ENCODE assay signal across 15 cellular contexts in the genomic region with DNA sequence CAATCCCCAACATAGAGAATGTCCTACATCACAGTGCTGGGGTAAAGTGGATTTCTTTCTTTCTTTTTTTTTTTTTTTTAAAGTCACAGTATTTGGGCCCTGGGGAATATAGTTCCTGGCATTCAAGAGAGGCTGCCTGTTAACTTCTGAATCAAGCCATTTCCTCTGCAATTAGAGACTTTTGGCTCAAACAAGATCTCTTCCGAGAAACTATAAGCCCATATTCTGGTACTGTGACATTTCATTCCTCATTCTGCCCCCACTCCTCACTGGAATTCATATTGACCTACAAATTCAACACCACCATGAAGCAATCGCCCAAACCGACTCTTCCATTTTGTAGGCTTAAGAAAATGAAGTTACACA.
"Had no signal": no experiment of that assay in that cellular context is flagged by ENCODE, and none has a peak within 500 bp of the region (broad histone marks: within the 10 kb centered on the region; RNA-seq: fewer than 3 reads in every experiment).

No MANE protein-coding gene starts in this region.

- H3K4me3 Mint-ChIP-seq: activated CD8-positive, alpha-beta T cell treated with anti-CD3 and anti-CD28 coated beads for 36 hours; activated naive CD8-positive, alpha-beta T cell treated with anti-CD3 and anti-CD28 coated beads for 36 hours; activated T-cell treated with anti-CD3 and anti-CD28 coated beads, Interleukin-2, amount 50 U/mL, for 72 hours; memory B cell had no signal

- H3K36me3 ChIP-seq: cardiac muscle cell, ovary, stomach, tibial nerve, vagina had no signal

- H3K27me3 Mint-ChIP-seq: activated naive CD8-positive, alpha-beta T cell treated with anti-CD3 and anti-CD28 coated beads for 36 hours had no signal

- H3K27ac ChIP-seq: cardiac muscle cell, ovary, stomach, vagina, VCaP had no signal

- H3K36me3 Mint-ChIP-seq: activated naive CD8-positive, alpha-beta T cell treated with anti-CD3 and anti-CD28 coated beads for 36 hours; memory B cell had no signal

- H3K9me3 Mint-ChIP-seq: activated CD8-positive, alpha-beta T cell treated with anti-CD3 and anti-CD28 coated beads for 36 hours; activated naive CD8-positive, alpha-beta T cell treated with anti-CD3 and anti-CD28 coated beads for 36 hours; activated T-cell treated with anti-CD3 and anti-CD28 coated beads, Interleukin-2, amount 50 U/mL, for 72 hours had no signal

- H3K27me3 ChIP-seq: cardiac muscle cell, ovary, stomach, tibial nerve, vagina had no signal

- ATAC-seq: activated CD8-positive, alpha-beta T cell treated with anti-CD3 and anti-CD28 coated beads for 36 hours; activated T-cell treated with anti-CD3 and anti-CD28 coated beads, Interleukin-2, amount 50 U/mL, for 72 hours; left lobe of liver had no signal

- DNase-seq: activated CD4-positive, alpha-beta T cell treated with anti-CD3 and anti-CD28 coated beads for 4 hours; activated CD8-positive, alpha-beta memory T cell treated with anti-CD3 and anti-CD28 coated beads, Interleukin-2, amount 50 U/mL, for 4 hours; activated CD8-positive, alpha-beta T cell treated with anti-CD3 and anti-CD28 coated beads for 36 hours; activated gamma-delta T cell treated with Interleukin-2 at 50 U/mL for 16 hours; activated naive CD8-positive, alpha-beta T cell treated with anti-CD3 and anti-CD28 coated beads for 36 hours; activated T-cell treated with anti-CD3 and anti-CD28 coated beads, Interleukin-2, amount 50 U/mL, for 72 hours; effector CD8-positive, alpha-beta T cell; ovary; stomach had no signal

- H3K4me1 ChIP-seq: stomach, tibial nerve, vagina had no signal

- H3K27ac Mint-ChIP-seq: activated CD8-positive, alpha-beta T cell treated with anti-CD3 and anti-CD28 coated beads for 36 hours; activated naive CD8-positive, alpha-beta T cell treated with anti-CD3 and anti-CD28 coated beads for 36 hours; activated T-cell treated with anti-CD3 and anti-CD28 coated beads, Interleukin-2, amount 50 U/mL, for 72 hours; memory B cell had no signal

- H3K9me3 ChIP-seq: ovary, tibial nerve, vagina had no signal

- H3K4me3 ChIP-seq: cardiac muscle cell, ovary, stomach, tibial nerve, vagina had no signal

- H3K4me1 Mint-ChIP-seq: activated naive CD8-positive, alpha-beta T cell treated with anti-CD3 and anti-CD28 coated beads for 36 hours had no signal
